10 cellular contexts compared by ENCODE assay signal in genomic region chr19:35462476-35462953, GRCh38. TPM values are rescaled to one million over a fixed set of nuclear protein-coding genes. Genes with fewer than 3 reads are reported as not detected.
DNase-seq lines count a peak whose midpoint lies in the region; ATAC-seq and TF ChIP-seq lines count a peak whose summit lies in the region.
"Had no signal": no experiment of that assay in that cellular context is flagged by ENCODE, and none has a peak within 500 bp of the region (broad histone marks: within the 10 kb centered on the region; RNA-seq: fewer than 3 reads in every experiment).

No MANE protein-coding gene starts in this region.

- H3K27ac ChIP-seq in heart right ventricle: peak overlapping the region in 3 of 10 donors; percentile 11 to 67 (median 26)
- peak overlapping the region; percentile 13 for H3K27ac ChIP-seq in upper lobe of right lung
- no peak overlapping the region for H3K27ac ChIP-seq in SJCRH30
- no peak overlapping the region for H3K27ac ChIP-seq in aorta (ENCODE audit: low read depth in 1 of 2, low read length in 2 of 2)

- peaks cover 0 to 61% (median 39%) of the 10 kb centered on the region in 9 donors for H3K4me1 ChIP-seq in heart right ventricle
- H3K4me1 ChIP-seq in upper lobe of right lung: peaks cover 40% of the 10 kb centered on the region
- no peaks in the 10 kb centered on the region for H3K4me1 ChIP-seq in SJCRH30
- H3K4me1 ChIP-seq in aorta (ENCODE audit: control insufficient read depth in 1 of 2, insufficient read depth in 2 of 2, low read length in 2 of 2): no peaks in the 10 kb centered on the region

- DNase-seq in UCSD-AML1 (lab: John Stamatoyannopoulos, UW; ENCODE audit: unreplicated experiment) (peak; percentile 62), heart right ventricle (no peak), upper lobe of right lung (no peak), SJCRH30 (no peak), aorta (no peak), NCI-H1092 treated with DMSO at 0.1 percent for 48 hours (lab: John Stamatoyannopoulos, UW) (no peak)

- ATAC-seq in GM19043 (IDR thresholded peaks at IDR 0.05; ENCODE audit: low read depth, unreplicated experiment) (peak; percentile 41), HG03108 (IDR thresholded peaks at IDR 0.05; ENCODE audit: unreplicated experiment) (peak; percentile 58), heart right ventricle (peak; percentile 26 to 78 (median 67)), upper lobe of right lung (peak; percentile 63), aorta (ENCODE audit: low FRiP score) (no peak)

- intact Hi-C loops in heart right ventricle (cut with DNase I): no loop called here
- intact Hi-C loops in upper lobe of right lung (cut with DNase I): loop anchor here (10.0 kb wide), 1 partner anchor 108 kb away; the partner anchor contains the start of gene FFAR3
- intact Hi-C loops in aorta (cut with DNase I): no loop called here

- peak overlapping the region in 1 of 10 donors; percentile 8 for H3K4me3 ChIP-seq in heart right ventricle
- no peak overlapping the region for H3K4me3 ChIP-seq in upper lobe of right lung
- no peak overlapping the region for H3K4me3 ChIP-seq in SJCRH30
- H3K4me3 ChIP-seq in aorta (ENCODE audit: low read length in 2 of 2): no peak overlapping the region

- TF ChIP-seq CTCF in heart right ventricle (IDR thresholded peaks at IDR 0.05) (peak in 1 of 9 donors; percentile 22), upper lobe of right lung (IDR thresholded peaks at IDR 0.05) (no peak)

- H3K27me3 ChIP-seq in heart right ventricle (no peaks in the 10 kb centered on the region), upper lobe of right lung (no peaks in the 10 kb centered on the region), SJCRH30 (no peaks in the 10 kb centered on the region; the same call in 1 of the 2 replicates), aorta (ENCODE audit: control insufficient read depth in 1 of 2, insufficient read depth in 2 of 2, low read length in 1 of 2) (no peaks in the 10 kb centered on the region)

- no peaks in the 10 kb centered on the region for H3K9me3 ChIP-seq in heart right ventricle
- no peaks in the 10 kb centered on the region for H3K9me3 ChIP-seq in upper lobe of right lung
- H3K9me3 ChIP-seq in SJCRH30 (replicated peaks): no peaks in the 10 kb centered on the region
- H3K9me3 ChIP-seq in aorta (ENCODE audit: control insufficient read depth, low read length): no peaks in the 10 kb centered on the region

- WGBS in heart right ventricle, 2 donors: 16% methylated on average over 6 of the region's 6 CpGs
- 21 to 31% methylated on average over 6 of the region's 6 CpGs for WGBS in aorta, 2 donors

- H3K36me3 ChIP-seq in heart right ventricle (no peaks in the 10 kb centered on the region), upper lobe of right lung (no peaks in the 10 kb centered on the region), SJCRH30 (no peaks in the 10 kb centered on the region), aorta (ENCODE audit: control insufficient read depth in 1 of 2, insufficient read depth in 2 of 2, low read length in 1 of 2) (no peaks in the 10 kb centered on the region)

RNA-seq across cellular contexts. Expression of gene FFAR2, which starts 14.5 kb away (rescaled TPM):
- 1 to 10 TPM in 1 of 10 donors, under 1 TPM in 8, not detected in 1; 0.17 to 1.4 (median 0.54) TPM for total RNA-seq in heart right ventricle
- polyA plus RNA-seq in heart right ventricle: under 1 TPM; 0.10 to 0.15 TPM
- 2.6 TPM for total RNA-seq in upper lobe of right lung
- total RNA-seq in SJCRH30 (2014; rRNA removed; shearing (Covaris generic)): not detected in 2 replicates
- total RNA-seq in aorta: 1 to 10 TPM; 1.2 to 2.0 TPM
- polyA plus RNA-seq in aorta: under 1 TPM in 1 of 2 donors, not detected in 1; 0.15 TPM
- total RNA-seq: RPMI7951 had no signal

RNA-seq across cellular contexts. Expression of gene KRTDAP, which starts 27.7 kb away (rescaled TPM):
- total RNA-seq in heart right ventricle (not detected), upper lobe of right lung (not detected), aorta (not detected)
- polyA plus RNA-seq in heart right ventricle (not detected), aorta (not detected)
- not detected in 2 replicates for total RNA-seq in SJCRH30 (2014; rRNA removed; shearing (Covaris generic))
- total RNA-seq: RPMI7951, subcutaneous adipose tissue had no signal

RNA-seq across cellular contexts. Expression of gene DMKN, which starts 50.9 kb away (rescaled TPM):
- total RNA-seq in heart right ventricle (10 to 100 TPM in 3 of 10 donors, 1 to 10 TPM in 7; 2.0 to 15.7 (median 7.6) TPM), upper lobe of right lung (79.8 TPM), aorta (10 to 100 TPM; 25.9 to 27.1 TPM)
- polyA plus RNA-seq in heart right ventricle (10 to 100 TPM in 1 of 2 donors, 1 to 10 TPM in 1; 7.8 to 32.2 TPM), aorta (10 to 100 TPM; 22.2 to 43.7 TPM)
- total RNA-seq in SJCRH30 (2014; rRNA removed; shearing (Covaris generic)): not detected in 2 replicates
- total RNA-seq: RPMI7951 had no signal
